In the genomic region with DNA sequence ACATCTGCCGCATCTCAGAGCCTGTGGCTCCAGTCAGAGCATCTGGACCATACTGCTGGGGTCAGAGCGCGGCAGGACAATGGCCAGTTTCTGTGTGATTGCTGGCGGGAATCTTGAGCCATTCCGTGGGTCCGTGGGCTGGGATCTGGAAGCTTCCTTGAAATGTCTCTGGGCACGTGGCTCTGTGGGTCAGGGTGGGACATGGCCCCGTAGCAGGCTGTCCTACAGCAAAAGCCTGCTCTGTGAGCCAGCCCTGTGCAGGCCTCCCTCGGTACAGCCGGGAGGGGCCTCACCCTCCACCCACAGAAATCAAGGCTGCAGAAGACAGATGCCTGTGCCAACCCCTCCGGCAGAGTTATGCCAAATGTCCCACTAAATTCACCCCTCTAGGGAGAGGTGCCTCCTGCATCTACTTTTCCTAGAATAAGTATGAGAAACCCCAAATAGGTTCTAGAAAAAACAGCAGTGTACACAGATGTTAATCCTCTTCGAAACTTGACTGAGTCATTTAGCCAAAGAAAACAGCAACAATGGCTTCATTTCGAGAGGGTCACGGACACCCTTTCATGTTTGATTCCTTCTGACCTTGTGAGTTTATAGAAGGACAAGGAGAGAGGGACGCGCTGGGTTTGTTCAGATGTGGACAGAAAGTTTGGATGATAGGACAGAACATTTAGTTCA, we compare ENCODE assay signal across 16 cellular contexts. TPM values are rescaled to one million over a fixed set of nuclear protein-coding genes. Genes with fewer than 3 reads are reported as not detected.
DNase-seq lines count a peak whose midpoint lies in the region; ATAC-seq and TF ChIP-seq lines count a peak whose summit lies in the region.
"Had no signal": no experiment of that assay in that cellular context is flagged by ENCODE, and none has a peak within 500 bp of the region (broad histone marks: within the 10 kb centered on the region; RNA-seq: fewer than 3 reads in every experiment).

No MANE protein-coding gene starts in this region.

- H3K4me1 ChIP-seq in fibroblast of lung (ENCODE audit: control insufficient read depth, extremely low read depth, insufficient read depth, low read length) (peaks cover 11% of the 10 kb centered on the region), neural progenitor cell (peaks cover 16% of the 10 kb centered on the region)

- H3K27ac ChIP-seq in AG04450 (ENCODE audit: low read depth, low read length) = peak overlapping the region; percentile 61
- peak overlapping the region; percentile 0; the same call in 1 of the 2 replicates for H3K27ac ChIP-seq in VCaP
- H3K27ac ChIP-seq in fibroblast of lung (ENCODE audit: insufficient read depth, low read length) = no peak overlapping the region
- H3K27ac ChIP-seq in neural progenitor cell = no peak overlapping the region

- H3K4me1 Mint-ChIP-seq in neural progenitor cell (peaks cover 50% of the 10 kb centered on the region), natural killer cell (no peaks in the 10 kb centered on the region)

- H3K27me3 ChIP-seq in AG04450 (ENCODE audit: control insufficient read depth, insufficient read depth, low read length) = no peaks in the 10 kb centered on the region
- no peaks in the 10 kb centered on the region for H3K27me3 ChIP-seq in fibroblast of lung (ENCODE audit: control insufficient read depth, insufficient read depth, low read length)
- H3K27me3 ChIP-seq in neural progenitor cell = no peaks in the 10 kb centered on the region

- H3K9me3 ChIP-seq in AG04450 (ENCODE audit: control insufficient read depth, insufficient read depth, low read length) (peaks cover 11% of the 10 kb centered on the region; the same call in 1 of the 2 replicates), fibroblast of lung (ENCODE audit: control insufficient read depth, insufficient read depth, low read depth, low read length) (no peaks in the 10 kb centered on the region), neural progenitor cell (ENCODE audit: low read depth) (no peaks in the 10 kb centered on the region)

- H3K4me3 Mint-ChIP-seq in neural progenitor cell (peak overlapping the region; percentile 55), natural killer cell (no peak overlapping the region)
- H3K4me3 Mint-ChIP-seq: activated naive CD8-positive, alpha-beta T cell; stimulated activated naive B cell treated with anti-CD40 and anti-IgM and Interleukin-4, amounts not matched to agents 10 μg/mL and 1 μg/mL and 100 μg/mL, for 72 hours had no signal

- no peak for DNase-seq in AG04450 (ENCODE audit: low read depth, low spot score)
- DNase-seq in fibroblast of lung (ENCODE audit: low read depth in 2 of 2) = peak; percentile 56 to 85
- no peak for DNase-seq in neural progenitor cell (ENCODE audit: low spot score)
- DNase-seq in occipital lobe (lab: John Stamatoyannopoulos, UW) = no peak
- no peak for DNase-seq in natural killer cell
- DNase-seq in AML-193 (lab: John Stamatoyannopoulos, UW) = no peak
- DNase-seq: activated CD4-positive, alpha-beta T cell treated with anti-CD3 and anti-CD28 coated beads, Interleukin-2, amount 50 U/mL, for 4 hours; GDM1; GOT3; NCI-H510A treated with DMSO at 0.1 percent for 48 hours; stimulated activated CD4-positive, alpha-beta T cell treated with anti-CD3 and anti-CD28 coated beads, Interleukin-12 subunit alpha, Interleukin-12 subunit beta, amount 100 ng/mL, for 4 hours; stimulated activated naive B cell treated with anti-CD40 and anti-IgM and Interleukin-4, amounts not matched to agents 10 μg/mL and 1 μg/mL and 100 μg/mL, for 72 hours had no signal

- H3K9ac ChIP-seq in fibroblast of lung (ENCODE audit: insufficient read depth, low read length) = no peak overlapping the region
- no peak overlapping the region for H3K9ac ChIP-seq in neural progenitor cell

- H3K36me3 Mint-ChIP-seq in neural progenitor cell (no peaks in the 10 kb centered on the region), natural killer cell (no peaks in the 10 kb centered on the region)
- H3K36me3 Mint-ChIP-seq: activated naive CD8-positive, alpha-beta T cell; stimulated activated naive B cell treated with anti-CD40 and anti-IgM and Interleukin-4, amounts not matched to agents 10 μg/mL and 1 μg/mL and 100 μg/mL, for 72 hours had no signal

- H3K79me2 ChIP-seq in fibroblast of lung (ENCODE audit: control insufficient read depth, insufficient read depth, low read length) (peaks cover 2% of the 10 kb centered on the region), neural progenitor cell (ENCODE audit: low read depth) (peaks cover 84% of the 10 kb centered on the region)

- H3K27ac Mint-ChIP-seq in neural progenitor cell (peak overlapping the region; percentile 66), natural killer cell (no peak overlapping the region)
- H3K27ac Mint-ChIP-seq: activated naive CD8-positive, alpha-beta T cell; stimulated activated naive B cell treated with anti-CD40 and anti-IgM and Interleukin-4, amounts not matched to agents 10 μg/mL and 1 μg/mL and 100 μg/mL, for 72 hours had no signal

- intact Hi-C loops in natural killer cell (cut with micrococcal nuclease) = no loop called here

- H3K36me3 ChIP-seq in fibroblast of lung (ENCODE audit: control insufficient read depth, insufficient read depth, low read length) (no peaks in the 10 kb centered on the region), neural progenitor cell (no peaks in the 10 kb centered on the region)

- H3K27me3 Mint-ChIP-seq in neural progenitor cell (ENCODE audit: insufficient read depth, low read depth) (peaks cover 5% of the 10 kb centered on the region), natural killer cell (ENCODE audit: low read depth in 2 of 2) (peaks cover 4 to 6% of the 10 kb centered on the region in 2 donors)
- H3K27me3 Mint-ChIP-seq: activated naive CD8-positive, alpha-beta T cell had no signal

- CTCF ChIA-PET in AG04450 (lab: Charles Lee) = interaction anchor here (1.4 kb wide), 1 partner anchor 140 kb away, joined by 3 read pairs; no protein-coding TSS in a partner anchor

- H3K4me3 ChIP-seq in AG04450 (ENCODE audit: low read depth, low read length) = no peak overlapping the region
- no peak overlapping the region for H3K4me3 ChIP-seq in fibroblast of lung (replicated peaks in 1 of 4; ENCODE audit: control extremely low read depth in 1 of 4, insufficient read depth in 1 of 4, low read depth in 3 of 4, low read length in 4 of 4)
- H3K4me3 ChIP-seq in neural progenitor cell = no peak overlapping the region
- H3K4me3 ChIP-seq: lung had no signal

- no peak for ATAC-seq in natural killer cell
- ATAC-seq in HG02970 (IDR thresholded peaks at IDR 0.05; ENCODE audit: low FRiP score, unreplicated experiment) = no peak
- ATAC-seq: stimulated activated naive B cell treated with anti-CD40 and anti-IgM and Interleukin-4, amounts not matched to agents 10 μg/mL and 1 μg/mL and 100 μg/mL, for 72 hours had no signal

- H2AFZ ChIP-seq in fibroblast of lung (ENCODE audit: low read length) = no peak overlapping the region
- no peak overlapping the region for H2AFZ ChIP-seq in neural progenitor cell (replicated peaks)

- POLR2A ChIA-PET in AG04450 (lab: Yijun Ruan, JAX) = no interaction called here

- H3F3A ChIP-seq in neural progenitor cell (ENCODE audit: low read depth) = peaks cover 13% of the 10 kb centered on the region

- H4K20me1 ChIP-seq in fibroblast of lung (ENCODE audit: control insufficient read depth, extremely low read depth, insufficient read depth, low read length) (no peaks in the 10 kb centered on the region), neural progenitor cell (ENCODE audit: low read depth) (peaks cover 86% of the 10 kb centered on the region)

- H3K4me2 ChIP-seq in fibroblast of lung (ENCODE audit: extremely low read depth, insufficient read depth, low read length) = no peak overlapping the region
- no peak overlapping the region for H3K4me2 ChIP-seq in neural progenitor cell

- TF ChIP-seq CTCF in AG04450 (IDR thresholded peaks at IDR 0.05; ENCODE audit: low read depth, low read length) = no peak
- no peak for TF ChIP-seq CTCF in VCaP (conservative IDR thresholded peaks at IDR 0.05)
- no peak for TF ChIP-seq CTCF in fibroblast of lung (conservative IDR thresholded peaks at IDR 0.05 in 1 of 2, IDR thresholded peaks at IDR 0.05 in 1 of 2; ENCODE audit: low read depth in 1 of 2, low read length in 2 of 2)
- no peak for TF ChIP-seq CTCF in neural progenitor cell (IDR thresholded peaks at IDR 0.05)
- TF ChIP-seq CTCF in natural killer cell (IDR thresholded peaks at IDR 0.05) = no peak

- H3K9me3 Mint-ChIP-seq in neural progenitor cell (no peaks in the 10 kb centered on the region), natural killer cell (no peaks in the 10 kb centered on the region)
- H3K9me3 Mint-ChIP-seq: stimulated activated naive B cell treated with anti-CD40 and anti-IgM and Interleukin-4, amounts not matched to agents 10 μg/mL and 1 μg/mL and 100 μg/mL, for 72 hours had no signal

RNA-seq across cellular contexts. Expression of gene COL18A1, which starts 27.8 kb away (rescaled TPM):
- polyA plus RNA-seq in AG04450 (2011; rRNA removed) = 25.3 and 37.0 TPM in 2 replicates
- 7.7 and 9.1 TPM in 2 replicates for polyA minus RNA-seq in AG04450 (2011; rRNA and poly(A)+ RNA removed)
- total RNA-seq in fibroblast of lung = 26.2 and 38.8 TPM in 2 replicates
- polyA plus RNA-seq in fibroblast of lung = 9.0 and 24.3 TPM in 2 replicates
- polyA plus RNA-seq in fibroblast of lung (2012) = 25.9 and 60.7 TPM in 2 replicates
- polyA minus RNA-seq in fibroblast of lung (ENCODE audit: low replicate concordance) = 10.5 and 29.1 TPM in 2 replicates
- total RNA-seq in neural progenitor cell (ENCODE audit: low replicate concordance) = 52.6 and 291 TPM in 2 replicates
- total RNA-seq in occipital lobe = 15.4 TPM
- 10 to 100 TPM; 12.3 to 22.3 (median 12.7) TPM for total RNA-seq in natural killer cell

Comparison
In these comparisons a context has a peak if more than half of its experiments do, and no peak if none do; other contexts are left out.
1. DNase-seq: peak in fibroblast of lung (2 of 2); none in AG04450 (single experiment), neural progenitor cell (single experiment), occipital lobe (single experiment), natural killer cell (single experiment) and AML-193 (0 of 2).
2. H3K27ac ChIP-seq: peak in AG04450 (single experiment) and VCaP (single experiment); none in fibroblast of lung (single experiment) and neural progenitor cell (single experiment).